Comparison of ENCODE assay signal across 8 cellular contexts in the genomic region with DNA sequence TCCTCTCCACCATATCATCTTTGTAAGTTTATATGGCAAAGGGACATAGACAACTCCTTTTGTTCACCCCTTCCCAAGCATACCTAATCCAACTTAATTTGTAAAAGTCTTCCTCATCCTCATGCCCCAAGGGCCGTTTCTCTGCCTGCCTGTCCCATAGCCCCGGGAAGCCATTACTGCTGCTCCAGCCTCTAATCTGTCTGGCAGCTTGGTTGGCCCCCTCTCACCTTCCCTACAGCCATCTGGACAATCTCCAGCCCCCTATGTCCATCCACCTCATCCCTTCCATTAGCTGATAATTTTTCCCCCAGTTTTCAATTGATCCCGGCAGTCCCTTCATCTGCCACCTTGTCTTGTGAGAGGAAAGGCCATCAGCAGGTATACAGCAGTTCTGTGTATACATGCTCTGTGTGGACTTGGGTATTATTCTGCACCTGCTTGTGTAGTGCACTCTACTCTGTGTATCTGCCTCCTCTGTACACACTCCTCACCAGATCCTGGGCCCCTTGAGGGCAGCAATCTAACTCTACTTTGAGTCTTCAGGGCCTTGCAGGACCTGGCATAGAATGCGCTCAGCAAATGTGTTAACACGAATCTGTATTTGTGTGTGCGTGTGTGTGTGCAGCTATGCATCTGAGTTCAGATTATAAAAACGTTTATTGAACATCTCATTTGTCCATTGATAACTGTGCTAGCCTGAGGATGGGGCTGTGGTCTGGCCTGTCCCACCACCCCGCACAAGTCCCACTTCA. TPM values are rescaled to one million over a fixed set of nuclear protein-coding genes. Genes with fewer than 3 reads are reported as not detected.
DNase-seq lines count a peak whose midpoint lies in the region; ATAC-seq and TF ChIP-seq lines count a peak whose summit lies in the region.

No MANE protein-coding gene starts in this region.

- ATAC-seq in naive thymus-derived CD4-positive, alpha-beta T cell: no peak
- ATAC-seq in GM21576 (IDR thresholded peaks at IDR 0.05; ENCODE audit: unreplicated experiment) (no peak), GM18858 (IDR thresholded peaks at IDR 0.05; ENCODE audit: unreplicated experiment) (no peak)

- CTCF ChIA-PET in activated naive CD4-positive, alpha-beta T cell treated with anti-CD3 and anti-CD28 coated beads for 36 hours (lab: Charles Lee): interaction anchor here (0.6 to 18.1 kb wide), 5 partner anchors 21 to 296 kb away, joined by 3 to 306 read pairs (median 3); no protein-coding TSS in a partner anchor
- CTCF ChIA-PET in naive thymus-derived CD4-positive, alpha-beta T cell (lab: Charles Lee): interaction anchor here (0.6 to 1.7 kb wide), 6 partner anchors 22 to 313 kb away, joined by 3 to 7 read pairs (median 4); no protein-coding TSS in a partner anchor

- no peaks in the 10 kb centered on the region; the same call in 1 of the 2 replicates for H3K36me3 ChIP-seq in OCI-LY1 (ENCODE audit: insufficient read depth, low read length)
- peaks cover 0 to 6% (median 0%) of the 10 kb centered on the region in 3 experiments for H3K36me3 ChIP-seq in naive thymus-derived CD4-positive, alpha-beta T cell (ENCODE audit: control insufficient read depth in 2 of 3, insufficient read depth in 3 of 3, low read length in 3 of 3)

- H3K4me1 Mint-ChIP-seq in activated naive CD4-positive, alpha-beta T cell treated with anti-CD3 and anti-CD28 coated beads for 36 hours (ENCODE audit: low read depth): peaks cover 66% of the 10 kb centered on the region
- peaks cover 45 to 71% (median 67%) of the 10 kb centered on the region in 7 donors for H3K4me1 Mint-ChIP-seq in naive thymus-derived CD4-positive, alpha-beta T cell

- peaks cover 57% of the 10 kb centered on the region for H3K4me1 ChIP-seq in OCI-LY1 (ENCODE audit: insufficient read depth, low read length, severe bottlenecking)
- H3K4me1 ChIP-seq in naive thymus-derived CD4-positive, alpha-beta T cell (ENCODE audit: control insufficient read depth in 2 of 2, insufficient read depth in 2 of 2, low read length in 2 of 2): peaks cover 60 to 62% of the 10 kb centered on the region in 2 donors

- peak overlapping the region; percentile 97 for H3K27ac Mint-ChIP-seq in activated naive CD4-positive, alpha-beta T cell treated with anti-CD3 and anti-CD28 coated beads for 36 hours
- H3K27ac Mint-ChIP-seq in naive thymus-derived CD4-positive, alpha-beta T cell: peak overlapping the region; percentile 93 to 100 (median 99)

- no peaks in the 10 kb centered on the region for H3K9me3 ChIP-seq in OCI-LY1 (ENCODE audit: low read length)
- no peaks in the 10 kb centered on the region for H3K9me3 ChIP-seq in naive thymus-derived CD4-positive, alpha-beta T cell (ENCODE audit: control insufficient read depth in 2 of 3, low read length in 3 of 3)

- H3K36me3 Mint-ChIP-seq in activated naive CD4-positive, alpha-beta T cell treated with anti-CD3 and anti-CD28 coated beads for 36 hours (ENCODE audit: low read depth): no peaks in the 10 kb centered on the region
- peaks cover 0 to 10% (median 0%) of the 10 kb centered on the region in 5 donors for H3K36me3 Mint-ChIP-seq in naive thymus-derived CD4-positive, alpha-beta T cell

- peaks cover 7% of the 10 kb centered on the region; the same call in 1 of the 2 replicates for H3F3A ChIP-seq in OCI-LY1 (ENCODE audit: insufficient read depth, low read length)

- H2AFZ ChIP-seq in OCI-LY1 (ENCODE audit: low read length): no peak overlapping the region

- no peaks in the 10 kb centered on the region for H3K27me3 Mint-ChIP-seq in activated naive CD4-positive, alpha-beta T cell treated with anti-CD3 and anti-CD28 coated beads for 36 hours (ENCODE audit: low read depth)
- H3K27me3 Mint-ChIP-seq in naive thymus-derived CD4-positive, alpha-beta T cell: no peaks in the 10 kb centered on the region

- intact Hi-C loops in activated naive CD4-positive, alpha-beta T cell treated with anti-CD3 and anti-CD28 coated beads for 36 hours (cut with micrococcal nuclease): loop anchor here (2.0 to 10.0 kb wide), 4 partner anchors 241 to 631 kb away; a partner anchor contains a TSS
- intact Hi-C loops in naive thymus-derived CD4-positive, alpha-beta T cell (cut with micrococcal nuclease): loop anchor here (2.0 to 10.0 kb wide), 8 partner anchors 69 to 1499 kb away; a partner anchor contains a TSS

- H4K20me1 ChIP-seq in OCI-LY1 (ENCODE audit: insufficient read depth, low read length): no peaks in the 10 kb centered on the region

- no peaks in the 10 kb centered on the region for H3K27me3 ChIP-seq in OCI-LY1 (ENCODE audit: insufficient read depth, low read length)
- no peaks in the 10 kb centered on the region for H3K27me3 ChIP-seq in naive thymus-derived CD4-positive, alpha-beta T cell (ENCODE audit: control insufficient read depth in 2 of 2, insufficient read depth in 2 of 2, low read length in 2 of 2)

- peaks cover 13% of the 10 kb centered on the region for H3K79me2 ChIP-seq in OCI-LY1 (ENCODE audit: insufficient read depth, low read length)

- peak overlapping the region; percentile 100 for H3K27ac ChIP-seq in OCI-LY1 (ENCODE audit: low read depth, low read length, poor library complexity, severe bottlenecking)
- peak overlapping the region; percentile 97 to 100 for H3K27ac ChIP-seq in coronary artery
- peak overlapping the region; percentile 99 for H3K27ac ChIP-seq in naive thymus-derived CD4-positive, alpha-beta T cell (ENCODE audit: low read depth, low read length)

- TF ChIP-seq CTCF in OCI-LY1 (IDR thresholded peaks at IDR 0.05; ENCODE audit: low read length) (no peak), coronary artery (IDR thresholded peaks at IDR 0.05) (no peak)

- H3K9me2 ChIP-seq in OCI-LY1 (ENCODE audit: low read depth, low read length): no peaks in the 10 kb centered on the region

- H3K9ac ChIP-seq in OCI-LY1 (ENCODE audit: low read length): peak overlapping the region; percentile 78

- H3K9me3 Mint-ChIP-seq in activated naive CD4-positive, alpha-beta T cell treated with anti-CD3 and anti-CD28 coated beads for 36 hours: no peaks in the 10 kb centered on the region
- H3K9me3 Mint-ChIP-seq in naive thymus-derived CD4-positive, alpha-beta T cell: peaks cover 0 to 6% (median 0%) of the 10 kb centered on the region in 11 donors

- H3K4me3 Mint-ChIP-seq in activated naive CD4-positive, alpha-beta T cell treated with anti-CD3 and anti-CD28 coated beads for 36 hours: peak overlapping the region; percentile 75
- peak overlapping the region; percentile 71 to 92 (median 88) for H3K4me3 Mint-ChIP-seq in naive thymus-derived CD4-positive, alpha-beta T cell

- peak overlapping the region; percentile 82 for H3K4me2 ChIP-seq in OCI-LY1 (ENCODE audit: low read length)

- POLR2A ChIA-PET in naive thymus-derived CD4-positive, alpha-beta T cell (lab: Charles Lee): interaction anchor here (0.6 to 14.4 kb wide), 13 partner anchors 8 to 1028 kb away, joined by 3 to 256 read pairs (median 4); a partner anchor contains a TSS

- H3K4me3 ChIP-seq in OCI-LY1 (ENCODE audit: low read depth, low read length, poor library complexity, severe bottlenecking): peak overlapping the region; percentile 51
- peak overlapping the region; percentile 64 for H3K4me3 ChIP-seq in coronary artery
- H3K4me3 ChIP-seq in naive thymus-derived CD4-positive, alpha-beta T cell (ENCODE audit: low read length): peak overlapping the region; percentile 55

- peak; percentile 60 for DNase-seq in activated naive CD4-positive, alpha-beta T cell treated with anti-CD3 and anti-CD28 coated beads for 36 hours
- DNase-seq in activated naive CD4-positive, alpha-beta T cell treated with anti-CD3 and anti-CD28 coated beads, Interleukin-2, amount 50 U/mL, for 16 hours: no peak
- DNase-seq in coronary artery (ENCODE audit: low spot score) (no peak), AML-193 (lab: John Stamatoyannopoulos, UW) (no peak)
- peak in 1 of 9 donors; percentile 42 for DNase-seq in naive thymus-derived CD4-positive, alpha-beta T cell

RNA-seq across cellular contexts. Expression of a gene that starts 3.7 kb away (rescaled TPM):
- 10 to 100 TPM; 28.8 to 32.8 TPM for total RNA-seq in activated naive CD4-positive, alpha-beta T cell treated with anti-CD3 and anti-CD28 coated beads for 36 hours
- 100 to 1,000 TPM in 2 of 5 experiments, 10 to 100 TPM in 3; 48.1 to 190 (median 67.7) TPM for total RNA-seq in naive thymus-derived CD4-positive, alpha-beta T cell
- polyA plus RNA-seq in naive thymus-derived CD4-positive, alpha-beta T cell: 10 to 100 TPM in 1 of 2 donors, 1 to 10 TPM in 1; 4.5 to 10.0 TPM
